ENCODE assay signal across 1 cellular context in the genomic region with DNA sequence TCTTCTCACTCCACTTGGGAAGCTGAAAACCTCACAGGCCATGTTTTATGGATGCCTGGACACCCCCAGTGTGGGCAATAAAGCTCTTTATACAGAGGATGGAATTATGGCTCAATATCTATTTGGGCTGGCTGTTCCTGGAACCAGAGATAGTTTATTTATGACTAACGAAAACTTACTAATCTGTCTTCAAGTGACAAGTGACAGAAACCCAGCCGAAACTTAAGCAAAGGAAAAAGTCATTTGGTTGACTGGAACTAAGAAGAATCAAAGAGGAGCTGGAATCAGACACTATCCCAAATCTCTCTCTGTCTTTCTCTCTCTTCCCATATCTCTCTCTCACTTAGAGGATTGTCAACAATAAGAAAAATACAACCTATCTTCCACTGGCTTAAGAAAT.
TF ChIP-seq lines count a peak whose summit lies in the region.

No MANE protein-coding gene starts in this region.

TF ChIP-seq in K562, 482 proteins besides CTCF, POLR2A, EP300 and RAD21:
- TF ChIP-seq TCF3 (CRISPR knock-in tag; IDR thresholded peaks at IDR 0.05) (peak; percentile 42; the same call in 1 of the 2 replicates), MEIS2 (IDR thresholded peaks at IDR 0.05; ENCODE audit: partially characterized antibody) (peak; percentile 60), NEUROD1 (IDR thresholded peaks at IDR 0.05; ENCODE audit: borderline replicate concordance, low read depth, low read length, partially characterized antibody) (no peak), RBM17 (IDR thresholded peaks at IDR 0.05; ENCODE audit: borderline replicate concordance, low read depth, low read length) (no peak)
- TF ChIP-seq, protein P1, sequence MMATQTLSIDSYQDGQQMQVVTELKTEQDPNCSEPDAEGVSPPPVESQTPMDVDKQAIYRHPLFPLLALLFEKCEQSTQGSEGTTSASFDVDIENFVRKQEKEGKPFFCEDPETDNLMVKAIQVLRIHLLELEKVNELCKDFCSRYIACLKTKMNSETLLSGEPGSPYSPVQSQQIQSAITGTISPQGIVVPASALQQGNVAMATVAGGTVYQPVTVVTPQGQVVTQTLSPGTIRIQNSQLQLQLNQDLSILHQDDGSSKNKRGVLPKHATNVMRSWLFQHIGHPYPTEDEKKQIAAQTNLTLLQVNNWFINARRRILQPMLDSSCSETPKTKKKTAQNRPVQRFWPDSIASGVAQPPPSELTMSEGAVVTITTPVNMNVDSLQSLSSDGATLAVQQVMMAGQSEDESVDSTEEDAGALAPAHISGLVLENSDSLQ (IDR thresholded peaks at IDR 0.05) = 0 out of 2 replicates have a peak, but pooled peaks have one; percentile 23
- TF ChIP-seq, protein P2, sequence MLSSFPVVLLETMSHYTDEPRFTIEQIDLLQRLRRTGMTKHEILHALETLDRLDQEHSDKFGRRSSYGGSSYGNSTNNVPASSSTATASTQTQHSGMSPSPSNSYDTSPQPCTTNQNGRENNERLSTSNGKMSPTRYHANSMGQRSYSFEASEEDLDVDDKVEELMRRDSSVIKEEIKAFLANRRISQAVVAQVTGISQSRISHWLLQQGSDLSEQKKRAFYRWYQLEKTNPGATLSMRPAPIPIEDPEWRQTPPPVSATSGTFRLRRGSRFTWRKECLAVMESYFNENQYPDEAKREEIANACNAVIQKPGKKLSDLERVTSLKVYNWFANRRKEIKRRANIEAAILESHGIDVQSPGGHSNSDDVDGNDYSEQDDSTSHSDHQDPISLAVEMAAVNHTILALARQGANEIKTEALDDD (IDR thresholded peaks at IDR 0.05) = 0 out of 2 replicates have a peak, but pooled peaks have one; percentile 51
- TF ChIP-seq, protein P3, sequence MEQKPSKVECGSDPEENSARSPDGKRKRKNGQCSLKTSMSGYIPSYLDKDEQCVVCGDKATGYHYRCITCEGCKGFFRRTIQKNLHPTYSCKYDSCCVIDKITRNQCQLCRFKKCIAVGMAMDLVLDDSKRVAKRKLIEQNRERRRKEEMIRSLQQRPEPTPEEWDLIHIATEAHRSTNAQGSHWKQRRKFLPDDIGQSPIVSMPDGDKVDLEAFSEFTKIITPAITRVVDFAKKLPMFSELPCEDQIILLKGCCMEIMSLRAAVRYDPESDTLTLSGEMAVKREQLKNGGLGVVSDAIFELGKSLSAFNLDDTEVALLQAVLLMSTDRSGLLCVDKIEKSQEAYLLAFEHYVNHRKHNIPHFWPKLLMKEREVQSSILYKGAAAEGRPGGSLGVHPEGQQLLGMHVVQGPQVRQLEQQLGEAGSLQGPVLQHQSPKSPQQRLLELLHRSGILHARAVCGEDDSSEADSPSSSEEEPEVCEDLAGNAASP (IDR thresholded peaks at IDR 0.05) = no peak
TF ChIP-seq in K562: peak in this region for 4.
